ENCODE assay signal across 7 cellular contexts in the genomic region with DNA sequence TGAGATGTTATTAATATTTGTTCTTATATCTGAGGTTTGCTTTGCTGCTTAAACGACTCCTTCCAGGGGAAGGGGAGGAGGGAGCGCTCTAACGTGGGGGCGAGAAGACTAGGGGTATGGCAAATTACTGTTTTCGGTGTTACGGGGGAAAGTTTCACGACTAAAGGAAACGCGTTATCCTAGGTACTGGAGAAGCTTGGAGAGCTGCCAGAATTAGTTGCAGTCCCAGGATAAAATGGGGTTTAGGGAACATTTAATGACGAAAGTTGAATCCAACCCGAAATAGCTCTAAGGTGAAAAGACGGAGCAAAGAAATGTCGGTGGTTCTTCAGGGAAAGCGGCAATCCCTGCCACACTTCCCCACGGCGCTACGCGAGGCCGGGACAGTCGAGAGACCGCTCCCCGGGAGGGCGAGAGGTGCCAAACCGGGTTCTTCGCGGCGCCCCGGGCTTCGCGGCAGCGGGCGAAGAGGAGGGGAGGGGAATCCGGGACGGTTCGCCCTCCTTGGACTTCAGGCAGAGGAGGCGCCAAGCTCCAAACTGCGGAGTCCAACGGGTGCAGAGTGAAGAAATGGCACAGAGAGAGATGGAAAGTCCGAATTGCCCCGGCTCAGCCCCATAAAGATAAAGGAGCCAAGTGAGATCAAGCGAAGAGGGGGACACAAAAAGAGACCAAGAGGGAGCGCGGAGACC. TPM values are rescaled to one million over a fixed set of nuclear protein-coding genes. Genes with fewer than 3 reads are reported as not detected.
DNase-seq lines count a peak whose midpoint lies in the region; ATAC-seq, FAIRE-seq and TF ChIP-seq lines count a peak whose summit lies in the region.

No MANE protein-coding gene starts in this region.

- DNase-seq in NB4 (ENCODE audit: low read depth) (peak; percentile 14), K562 (ENCODE audit: extremely low read depth in 1 of 4, low spot score in 3 of 4) (peak; percentile 17 to 41 (median 21)), iPS-NIHi7 (ENCODE audit: extremely low spot score) (peak; percentile 15), GF-D8 (lab: John Stamatoyannopoulos, UW) (no peak)
- peak; percentile 2 for DNase-seq in stimulated activated CD8-positive, alpha-beta memory T cell treated with anti-CD3 and anti-CD28 coated beads, Interleukin-12 subunit alpha, Interleukin-12 subunit beta, amount 100 ng/mL, for 1 hour (ENCODE audit: low read depth)

- H3K4me2 ChIP-seq in K562 (ENCODE audit: insufficient read depth, low read length): peak overlapping the region; percentile 93

- BruUV-seq in K562 (replicated peaks; lab: Mats Ljungman, UMichigan): TSS peak; percentile 70

- H4K20me1 ChIP-seq in K562 (replicated peaks; ENCODE audit: control insufficient read depth, insufficient read depth, low read length): peaks cover 7% of the 10 kb centered on the region

- TF ChIP-seq POLR2A in NB4 (IDR thresholded peaks at IDR 0.05; ENCODE audit: extremely low read depth, insufficient read length) (no peak), K562 (conservative IDR thresholded peaks at IDR 0.05) (no peak)

- POLR2A ChIA-PET in K562 (lab: Yijun Ruan, JAX): interaction anchor here (0.9 to 1.9 kb wide), 9 partner anchors 11 to 107 kb away, joined by 3 to 12 read pairs (median 3); no protein-coding TSS in a partner anchor

- intact Hi-C loops in K562 (cut with micrococcal nuclease): no loop called here

- no peaks in the 10 kb centered on the region for H3K9me1 ChIP-seq in K562 (ENCODE audit: control insufficient read depth, insufficient read depth, low read length)

- peak; percentile 14 for ATAC-seq in GM21619 (IDR thresholded peaks at IDR 0.05; ENCODE audit: unreplicated experiment)
- peak; percentile 48 for ATAC-seq in K562

- H2AFZ ChIP-seq in K562 (ENCODE audit: low read depth, low read length): peak overlapping the region; percentile 95

- H3K36me3 ChIP-seq in ES-I3 (ENCODE audit: insufficient read depth, low read length) (no peaks in the 10 kb centered on the region), K562 (ENCODE audit: control insufficient read depth, insufficient read depth, low read length) (peaks cover 15% of the 10 kb centered on the region; the same call in 1 of the 3 replicates)

- no peaks in the 10 kb centered on the region; the same call in 1 of the 2 replicates for H3K4me1 ChIP-seq in ES-I3 (ENCODE audit: insufficient read depth, low read length)
- peaks cover 0 to 5% of the 10 kb centered on the region in 2 experiments; a peak in 2 of 5 replicates for H3K4me1 ChIP-seq in K562 (replicated peaks in 1 of 2; ENCODE audit: control insufficient read depth in 2 of 2, insufficient read depth in 2 of 2, low read length in 2 of 2)

- no peak for TF ChIP-seq RAD21 in K562 (CRISPR knock-in tag; conservative IDR thresholded peaks at IDR 0.05 in 1 of 2, IDR thresholded peaks at IDR 0.05 in 1 of 2)

- H3K27me3 ChIP-seq in K562 (ENCODE audit: control insufficient read depth in 2 of 2, insufficient read depth in 2 of 2, low read length in 2 of 2): no peaks in the 10 kb centered on the region

- CTCF ChIA-PET in K562 (lab: Yijun Ruan, JAX; ENCODE audit: low intra/inter-chr PET ratio): no interaction called here

- H3K9me3 ChIP-seq in ES-I3 (ENCODE audit: control insufficient read depth, insufficient read depth, low read length) (no peaks in the 10 kb centered on the region; the same call in 1 of the 2 replicates), K562 (replicated peaks; ENCODE audit: control insufficient read depth, insufficient read depth, low read depth, low read length) (no peaks in the 10 kb centered on the region; the same call in 1 of the 2 replicates)

- H3K79me2 ChIP-seq in K562 (ENCODE audit: control insufficient read depth, insufficient read depth, low read length): peaks cover 60% of the 10 kb centered on the region

- H3K4me3 ChIP-seq in NB4 (ENCODE audit: low read depth, low read length) (peak overlapping the region; percentile 80), K562 (peak overlapping the region; percentile 91)

- no peak for TF ChIP-seq EP300 in K562 (IDR thresholded peaks at IDR 0.05; ENCODE audit: low read length)

- WGBS in K562 (ENCODE audit: insufficient coverage, low coverage, missing lambda C conversion rate): under 1% methylated on average over 26 of the region's 43 CpGs

- H3K9ac ChIP-seq in ES-I3 (ENCODE audit: low read depth, low read length): peak overlapping the region; percentile 89
- peak overlapping the region; percentile 97 for H3K9ac ChIP-seq in K562 (ENCODE audit: insufficient read depth in 1 of 2, low read depth in 2 of 2, low read length in 2 of 2)

- TF ChIP-seq CTCF in NB4 (IDR thresholded peaks at IDR 0.05; ENCODE audit: low read depth, low read length) (no peak), K562 (IDR thresholded peaks at IDR 0.05 in 2 of 3, conservative IDR thresholded peaks at IDR 0.05 in 1 of 3; ENCODE audit: insufficient read depth in 2 of 3, low read depth in 1 of 3, low read length in 3 of 3) (no peak)

- in situ Hi-C loops in K562 (cut with MboI): no loop called here

- H3K27ac ChIP-seq in K562 (ENCODE audit: extremely low read depth, low read depth, low read length): peak overlapping the region; percentile 97

- FAIRE-seq in K562 (lab: Jason Lieb, UNC): no peak

TF ChIP-seq in K562, 482 proteins besides CTCF, POLR2A, EP300 and RAD21 (continues in another document):
- TF ChIP-seq, protein P1, sequence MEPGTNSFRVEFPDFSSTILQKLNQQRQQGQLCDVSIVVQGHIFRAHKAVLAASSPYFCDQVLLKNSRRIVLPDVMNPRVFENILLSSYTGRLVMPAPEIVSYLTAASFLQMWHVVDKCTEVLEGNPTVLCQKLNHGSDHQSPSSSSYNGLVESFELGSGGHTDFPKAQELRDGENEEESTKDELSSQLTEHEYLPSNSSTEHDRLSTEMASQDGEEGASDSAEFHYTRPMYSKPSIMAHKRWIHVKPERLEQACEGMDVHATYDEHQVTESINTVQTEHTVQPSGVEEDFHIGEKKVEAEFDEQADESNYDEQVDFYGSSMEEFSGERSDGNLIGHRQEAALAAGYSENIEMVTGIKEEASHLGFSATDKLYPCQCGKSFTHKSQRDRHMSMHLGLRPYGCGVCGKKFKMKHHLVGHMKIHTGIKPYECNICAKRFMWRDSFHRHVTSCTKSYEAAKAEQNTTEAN (CRISPR knock-in tag; IDR thresholded peaks at IDR 0.05): no peak
- peak; percentile 77 for TF ChIP-seq RBFOX2 (IDR thresholded peaks at IDR 0.05; ENCODE audit: low read depth, low read length)
- TF ChIP-seq RBBP5 (IDR thresholded peaks at IDR 0.05; ENCODE audit: borderline replicate concordance, insufficient read depth, low read length, poor library complexity, severe bottlenecking): peak; percentile 56
- TF ChIP-seq CBX3 (IDR thresholded peaks at IDR 0.05; ENCODE audit: borderline replicate concordance in 1 of 2, low read length in 2 of 2): 0 out of 3 replicates have a peak, but pooled peaks of 1 of the 2 experiments have one; percentile 10
- TF ChIP-seq FOSL1 (tag; conservative IDR thresholded peaks at IDR 0.05): no peak
- TF ChIP-seq, protein P2, sequence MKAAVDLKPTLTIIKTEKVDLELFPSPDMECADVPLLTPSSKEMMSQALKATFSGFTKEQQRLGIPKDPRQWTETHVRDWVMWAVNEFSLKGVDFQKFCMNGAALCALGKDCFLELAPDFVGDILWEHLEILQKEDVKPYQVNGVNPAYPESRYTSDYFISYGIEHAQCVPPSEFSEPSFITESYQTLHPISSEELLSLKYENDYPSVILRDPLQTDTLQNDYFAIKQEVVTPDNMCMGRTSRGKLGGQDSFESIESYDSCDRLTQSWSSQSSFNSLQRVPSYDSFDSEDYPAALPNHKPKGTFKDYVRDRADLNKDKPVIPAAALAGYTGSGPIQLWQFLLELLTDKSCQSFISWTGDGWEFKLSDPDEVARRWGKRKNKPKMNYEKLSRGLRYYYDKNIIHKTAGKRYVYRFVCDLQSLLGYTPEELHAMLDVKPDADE (conservative IDR thresholded peaks at IDR 0.05; ENCODE audit: control insufficient read depth, low read depth, low read length): no peak
- TF ChIP-seq ZNF184 (CRISPR knock-in tag; IDR thresholded peaks at IDR 0.05): no peak
- TF ChIP-seq NFIC (IDR thresholded peaks at IDR 0.05): peak; percentile 81

RNA-seq across cellular contexts. Expression of gene THOC2, which starts 0.7 kb away (rescaled TPM):
- 149 and 864 TPM in 2 replicates for total RNA-seq in K562 (2011; cell fraction: chromatin; rRNA removed; ENCODE audit: low replicate concordance)
- total RNA-seq in K562 (2011; cell fraction: nucleolus; rRNA removed): 56.5 and 100 TPM in 2 replicates
- total RNA-seq in K562 (2011; cell fraction: nucleoplasm; rRNA removed): 222 and 243 TPM in 2 replicates
- total RNA-seq in K562 (2014; rRNA removed) (119 and 162 TPM in 2 replicates), K562 (2014; rRNA removed; fragmentation: Illumina TruSeq; extraction: Trizol) (192 and 205 TPM in 2 replicates), K562 (2015; rRNA removed; fragmentation: Illumina TruSeq; extraction: Trizol) (183 and 201 TPM in 2 replicates), K562 (2021) (136 and 140 TPM in 2 replicates)
- polyA plus RNA-seq in K562 (2011; rRNA removed) (216 and 234 TPM in 2 replicates), K562 (2014; fragmentation: Illumina TruSeq; extraction: Trizol) (157 and 192 TPM in 2 replicates), K562 (2014; fragmentation: Nextera tagmentation; extraction: Ambion mirVana) (100 to 1,000 TPM; 131 to 194 TPM), K562 (2014; rRNA removed) (162 and 170 TPM in 2 replicates)
- polyA plus RNA-seq in K562 (2011; cell fraction: cytosol; rRNA removed): 26.0 and 61.6 TPM in 2 replicates
- 215 and 405 TPM in 2 replicates for polyA plus RNA-seq in K562 (2011; cell fraction: nucleus; rRNA removed)
- 70.0 and 75.4 TPM in 2 replicates for polyA plus RNA-seq in K562 (2012)
- 262 and 289 TPM in 2 replicates for polyA minus RNA-seq in K562 (2011; rRNA and poly(A)+ RNA removed)
- polyA minus RNA-seq in K562 (2011; cell fraction: cytosol; rRNA and poly(A)+ RNA removed): 50.3 and 64.3 TPM in 2 replicates
- polyA minus RNA-seq in K562 (2011; cell fraction: nucleus; rRNA and poly(A)+ RNA removed): 206 and 429 TPM in 2 replicates
